25 cellular contexts compared by ENCODE assay signal in the genomic region with DNA sequence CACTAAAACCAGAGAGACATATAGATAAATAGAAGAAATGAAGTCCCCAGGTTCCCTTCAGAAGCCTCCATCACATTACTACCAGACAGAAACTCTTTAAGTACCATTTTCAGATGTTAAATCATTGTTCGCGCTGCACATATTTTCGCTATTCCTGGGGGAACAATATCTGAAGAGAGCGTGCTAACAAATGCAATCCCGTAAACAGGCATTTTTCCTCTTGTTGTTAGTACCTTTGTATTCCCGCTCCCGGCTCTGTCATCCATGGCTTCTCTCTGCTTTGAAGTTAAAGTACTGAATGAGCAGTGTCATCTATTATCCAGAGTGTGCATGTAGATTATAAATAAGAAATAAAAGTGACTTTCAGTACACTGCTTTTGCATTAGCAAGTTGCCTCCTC.
DNase-seq lines count a peak whose midpoint lies in the region; ATAC-seq and TF ChIP-seq lines count a peak whose summit lies in the region.
"Had no signal": no experiment of that assay in that cellular context is flagged by ENCODE, and none has a peak within 500 bp of the region (broad histone marks: within the 10 kb centered on the region; RNA-seq: fewer than 3 reads in every experiment).

No MANE protein-coding gene starts in this region.

- no peak overlapping the region for H3K9ac ChIP-seq in IMR-90 (ENCODE audit: low read depth, low read length)
- H3K9ac ChIP-seq: SK-N-SH had no signal

- intact Hi-C loops in IMR-90 (cut with micrococcal nuclease) = loop anchor here (5.0 kb wide), 1 partner anchor 619 kb away; no protein-coding TSS in a partner anchor
- intact Hi-C loops in tibial artery (cut with DNase I; ENCODE audit: low total_unique reads) = no loop called here

- H2AFZ ChIP-seq in IMR-90 (replicated peaks; ENCODE audit: low read length, poor library complexity) = no peak overlapping the region

- H3K36me3 ChIP-seq in IMR-90 (ENCODE audit: control insufficient read depth, insufficient read depth, low read length) = no peaks in the 10 kb centered on the region
- no peaks in the 10 kb centered on the region for H3K36me3 ChIP-seq in tibial artery

- dilution Hi-C loops in IMR-90 (cut with HindIII; ENCODE audit: low sequenced_read_pairs, unreplicated experiment) = no loop called here

- H3K27me3 ChIP-seq in IMR-90 (ENCODE audit: control insufficient read depth, insufficient read depth, low read length) = no peaks in the 10 kb centered on the region
- H3K27me3 ChIP-seq in tibial artery = no peaks in the 10 kb centered on the region

- H3K9me3 Mint-ChIP-seq in activated T-cell treated with anti-CD3 and anti-CD28 coated beads, Interleukin-2, amount 50 U/mL, for 24 hours = peaks cover 5% of the 10 kb centered on the region
- no peaks in the 10 kb centered on the region for H3K9me3 Mint-ChIP-seq in activated T-cell treated with anti-CD3 and anti-CD28 coated beads, Interleukin-2, amount 50 U/mL, for 72 hours
- no peaks in the 10 kb centered on the region for H3K9me3 Mint-ChIP-seq in nephron
- H3K9me3 Mint-ChIP-seq: CD8-positive, alpha-beta T cell had no signal

- H4K5ac ChIP-seq in IMR-90 (ENCODE audit: low read depth, low read length) = no peak overlapping the region

- no peak overlapping the region for H3K4me2 ChIP-seq in IMR-90 (ENCODE audit: low read depth, low read length)
- H3K4me2 ChIP-seq: SK-N-SH had no signal

- no peak overlapping the region for H4K91ac ChIP-seq in IMR-90 (ENCODE audit: insufficient read depth, low read depth, low read length)

- no peaks in the 10 kb centered on the region for H4K20me1 ChIP-seq in IMR-90 (ENCODE audit: insufficient read depth, low read length)

- no peak overlapping the region for H2BK15ac ChIP-seq in IMR-90 (ENCODE audit: low read depth, low read length)

- no peak for ATAC-seq in activated T-cell treated with anti-CD3 and anti-CD28 coated beads, Interleukin-2, amount 50 U/mL, for 72 hours (replicated peaks in 1 of 2)
- ATAC-seq in IMR-90 (ENCODE audit: low read depth) = no peak
- ATAC-seq: CD8-positive, alpha-beta T cell; HCT116; PC-3 had no signal

- peak overlapping the region; percentile 58 for H3K18ac ChIP-seq in IMR-90 (ENCODE audit: low read depth, low read length)

- H3K56ac ChIP-seq in IMR-90 (ENCODE audit: extremely low read depth, insufficient read depth, low read length) = no peak overlapping the region

- H2BK5ac ChIP-seq in IMR-90 (ENCODE audit: low read depth, low read length, poor library complexity, severe bottlenecking) = no peak overlapping the region

- 100% methylated on average over 4 of the region's 7 CpGs; no CpG with 5 or more reads in 1 of the 2 experiments for WGBS in IMR-90 (ENCODE audit: extremely low coverage in 2 of 2, insufficient read length in 1 of 2), 2 experiments

- BruUV-seq in IMR-90 (replicated peaks; lab: Mats Ljungman, UMichigan) = no TSS peak

- no peak overlapping the region for H2BK20ac ChIP-seq in IMR-90 (ENCODE audit: low read depth, low read length)

- no peak for TF ChIP-seq RAD21 in IMR-90 (IDR thresholded peaks at IDR 0.05; ENCODE audit: low read length)

- H3K4me1 Mint-ChIP-seq in activated T-cell treated with anti-CD3 and anti-CD28 coated beads, Interleukin-2, amount 50 U/mL, for 24 hours (ENCODE audit: low read depth) = peaks cover 78% of the 10 kb centered on the region
- H3K4me1 Mint-ChIP-seq in activated T-cell treated with anti-CD3 and anti-CD28 coated beads, Interleukin-2, amount 50 U/mL, for 72 hours (ENCODE audit: low read depth) = peaks cover 35% of the 10 kb centered on the region
- peaks cover 48% of the 10 kb centered on the region for H3K4me1 Mint-ChIP-seq in nephron

- TF ChIP-seq CTCF in IMR-90 (conservative IDR thresholded peaks at IDR 0.05; ENCODE audit: low read depth, low read length) (no peak), nephron (IDR thresholded peaks at IDR 0.05; ENCODE audit: unreplicated experiment in 3 of 3) (no peak), tibial artery (IDR thresholded peaks at IDR 0.05) (no peak)

- CTCF ChIA-PET in IMR-90 (lab: Yijun Ruan, JAX) = no interaction called here

- H3K4me1 ChIP-seq in IMR-90 (ENCODE audit: control insufficient read depth, insufficient read depth, low read length) (peaks cover 30% of the 10 kb centered on the region), tibial artery (peaks cover 0 to 88% (median 39%) of the 10 kb centered on the region in 4 donors)

- peak overlapping the region; percentile 6 for H3K27ac Mint-ChIP-seq in activated T-cell treated with anti-CD3 and anti-CD28 coated beads, Interleukin-2, amount 50 U/mL, for 24 hours
- no peak overlapping the region for H3K27ac Mint-ChIP-seq in activated T-cell treated with anti-CD3 and anti-CD28 coated beads, Interleukin-2, amount 50 U/mL, for 72 hours
- H3K27ac Mint-ChIP-seq in nephron = peak overlapping the region in 2 of 3 experiments; percentile 8 to 26
- H3K27ac Mint-ChIP-seq: CD8-positive, alpha-beta T cell had no signal

- H3K9me1 ChIP-seq in IMR-90 (ENCODE audit: insufficient read depth, low read length) = peaks cover 12% of the 10 kb centered on the region

- POLR2A ChIA-PET in IMR-90 (lab: Charles Lee; ENCODE audit: unreplicated experiment) = no interaction called here

- no peak overlapping the region for H3K14ac ChIP-seq in IMR-90 (replicated peaks; ENCODE audit: low read depth, low read length)

- H4K8ac ChIP-seq in IMR-90 (ENCODE audit: low read depth in 2 of 2, low read length in 2 of 2) = no peak overlapping the region

- peaks cover 94% of the 10 kb centered on the region for H3K36me3 Mint-ChIP-seq in activated T-cell treated with anti-CD3 and anti-CD28 coated beads, Interleukin-2, amount 50 U/mL, for 24 hours (ENCODE audit: low read depth)
- peaks cover 3 to 13% of the 10 kb centered on the region in 2 donors for H3K36me3 Mint-ChIP-seq in activated T-cell treated with anti-CD3 and anti-CD28 coated beads, Interleukin-2, amount 50 U/mL, for 72 hours (ENCODE audit: insufficient read depth in 2 of 2)
- peaks cover 10% of the 10 kb centered on the region for H3K36me3 Mint-ChIP-seq in nephron (ENCODE audit: low read depth)

- H2BK120ac ChIP-seq in IMR-90 (ENCODE audit: low read depth, low read length) = no peak overlapping the region; the same call in 1 of the 2 replicates

- H3K27ac ChIP-seq in IMR-90 (ENCODE audit: insufficient read depth, low read length) = no peak overlapping the region
- peak overlapping the region; percentile 71 to 80 for H3K27ac ChIP-seq in tibial artery
- H3K27ac ChIP-seq: HL-60 had no signal

- H3K27me3 Mint-ChIP-seq in activated T-cell treated with anti-CD3 and anti-CD28 coated beads, Interleukin-2, amount 50 U/mL, for 24 hours = no peaks in the 10 kb centered on the region
- no peaks in the 10 kb centered on the region for H3K27me3 Mint-ChIP-seq in activated T-cell treated with anti-CD3 and anti-CD28 coated beads, Interleukin-2, amount 50 U/mL, for 72 hours (ENCODE audit: low read depth)
- peaks cover 3% of the 10 kb centered on the region for H3K27me3 Mint-ChIP-seq in nephron (ENCODE audit: low read depth)

- H3K4me3 Mint-ChIP-seq in activated T-cell treated with anti-CD3 and anti-CD28 coated beads, Interleukin-2, amount 50 U/mL, for 24 hours = no peak overlapping the region
- H3K4me3 Mint-ChIP-seq in activated T-cell treated with anti-CD3 and anti-CD28 coated beads, Interleukin-2, amount 50 U/mL, for 72 hours = no peak overlapping the region
- H3K4me3 Mint-ChIP-seq in nephron = no peak overlapping the region
- H3K4me3 Mint-ChIP-seq: CD8-positive, alpha-beta T cell had no signal

- in situ Hi-C loops in IMR-90 (cut with MboI; ENCODE audit: low sequenced_read_pairs) = no loop called here

- no peak overlapping the region for H2AK5ac ChIP-seq in IMR-90 (ENCODE audit: low read depth, low read length)

- TF ChIP-seq POLR2A in IMR-90 (IDR thresholded peaks at IDR 0.05; ENCODE audit: low read depth, low read length) = no peak

- H3K4ac ChIP-seq in IMR-90 (ENCODE audit: low read depth, low read length) = peak overlapping the region; percentile 15; the same call in 1 of the 2 replicates

- H3K4me3 ChIP-seq in IMR-90 (ENCODE audit: insufficient read depth, low read depth, low read length) (no peak overlapping the region), tibial artery (no peak overlapping the region)

- H3K79me1 ChIP-seq in IMR-90 (ENCODE audit: low read depth in 1 of 2, low read length in 2 of 2) = peaks cover 9 to 25% of the 10 kb centered on the region in 2 experiments; a peak in 3 of 4 replicates

- no peak overlapping the region for H2AK9ac ChIP-seq in IMR-90 (replicated peaks; ENCODE audit: low read depth, low read length, poor library complexity)

- no peak overlapping the region for H3K23ac ChIP-seq in IMR-90 (ENCODE audit: low read depth, low read length)

- H3K9me3 ChIP-seq in IMR-90 (ENCODE audit: control insufficient read depth, insufficient read depth, low read length) (no peaks in the 10 kb centered on the region), tibial artery (no peaks in the 10 kb centered on the region)
- H3K9me3 ChIP-seq: SK-N-SH had no signal

- DNase-seq in activated T-cell treated with anti-CD3 and anti-CD28 coated beads, Interleukin-2, amount 50 U/mL, for 24 hours = no peak
- no peak for DNase-seq in activated T-cell treated with anti-CD3 and anti-CD28 coated beads, Interleukin-2, amount 50 U/mL, for 72 hours
- DNase-seq in IMR-90 (no peak), tibial artery (no peak), cerebellar nuclear complex (lab: John Stamatoyannopoulos, UW) (no peak), amygdala (lab: John Stamatoyannopoulos, UW) (no peak)
- DNase-seq: AML-193; C1 segment of cervical spinal cord; CD8-positive, alpha-beta T cell; DMS 273 treated with DMSO at 0.1 percent for 48 hours; DMS79 treated with DMSO at 0.1 percent for 48 hours; GF-D8; NCI-H1048; NCI-H1417; NCI-H1694; NCI-H2029 treated with DMSO at 0.1 percent for 48 hours; NCI-H2171 treated with DMSO at 0.1 percent for 48 hours; NCI-H345; NCI-H510A treated with DMSO at 0.1 percent for 48 hours; NCI-H774; PC-3; SK-N-SH had no signal

TF ChIP-seq in IMR-90, 13 proteins besides CTCF, POLR2A, EP300 and RAD21 (continues in another document):
- TF ChIP-seq NFE2L2 (IDR thresholded peaks at IDR 0.05; ENCODE audit: low read depth, low read length) (no peak), MAZ (IDR thresholded peaks at IDR 0.05; ENCODE audit: borderline replicate concordance, low read depth, low read length) (no peak), CHD1 (IDR thresholded peaks at IDR 0.05; ENCODE audit: low read depth, low read length) (no peak), RFX5 (IDR thresholded peaks at IDR 0.05; ENCODE audit: low read depth, low read length) (no peak), BHLHE40 (IDR thresholded peaks at IDR 0.05; ENCODE audit: low read depth, low read length) (no peak), MAFK (IDR thresholded peaks at IDR 0.05; ENCODE audit: low read depth, low read length) (no peak)
